Comparison of ENCODE assay signal across 8 cellular contexts in the genomic region with DNA sequence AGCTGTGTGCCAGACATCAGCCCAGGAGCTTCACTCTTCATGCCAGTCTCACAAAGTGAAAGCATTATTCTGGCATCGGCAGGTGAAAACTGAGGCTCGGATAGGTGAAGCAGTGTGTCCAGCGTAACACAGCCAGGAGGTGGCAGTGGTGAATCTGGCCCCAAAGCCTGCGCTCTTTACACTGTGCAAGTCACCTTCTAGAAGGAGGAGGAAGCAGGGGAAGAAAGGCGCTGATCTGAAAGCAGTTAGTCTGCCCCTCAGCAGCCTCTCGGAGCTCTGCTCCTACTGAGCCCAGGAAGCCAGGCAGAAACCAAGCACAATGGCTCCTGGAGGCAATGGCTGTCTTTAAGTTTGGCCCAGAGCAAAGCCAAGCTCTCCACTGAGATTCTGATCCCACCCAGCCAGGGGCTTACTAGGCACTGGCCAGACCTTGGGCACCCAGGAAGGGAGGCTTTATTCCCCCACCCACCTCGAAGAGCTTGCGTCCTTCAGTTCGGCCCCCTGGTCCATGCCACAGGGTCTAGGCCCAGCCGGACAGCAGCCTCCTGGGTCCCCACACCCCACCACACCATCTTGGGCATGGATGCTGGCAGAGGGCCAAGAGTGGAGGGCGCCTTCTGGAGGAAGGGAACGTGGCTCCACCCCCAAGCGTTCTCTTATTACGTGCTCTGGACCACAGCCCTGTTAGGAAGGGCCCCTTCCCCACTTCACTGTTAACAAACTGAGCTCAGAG.
DNase-seq lines count a peak whose midpoint lies in the region; ATAC-seq lines count a peak whose summit lies in the region.

No MANE protein-coding gene starts in this region.

- no peak overlapping the region for H3K4me3 Mint-ChIP-seq in effector memory CD8-positive, alpha-beta T cell

- H3K27ac Mint-ChIP-seq in effector memory CD8-positive, alpha-beta T cell, result no peak overlapping the region

- H3K27me3 Mint-ChIP-seq in effector memory CD8-positive, alpha-beta T cell, result peaks cover 27 to 74% of the 10 kb centered on the region in 2 donors

- peak; percentile 77 for DNase-seq in DMS153 (lab: John Stamatoyannopoulos, UW)
- DNase-seq in SW480 (ENCODE audit: low spot score), result peak; percentile 36
- peak; percentile 13 to 20 for DNase-seq in left colon
- DNase-seq in effector memory CD8-positive, alpha-beta T cell, result no peak
- no peak for DNase-seq in occipital lobe (lab: John Stamatoyannopoulos, UW)

- H3K4me1 Mint-ChIP-seq in effector memory CD8-positive, alpha-beta T cell (ENCODE audit: low read depth in 2 of 2), result peaks cover 0 to 10% of the 10 kb centered on the region in 2 donors

- intact Hi-C loops in left colon (cut with DNase I, micrococcal nuclease), result no loop called here

- H3K36me3 Mint-ChIP-seq in effector memory CD8-positive, alpha-beta T cell (ENCODE audit: insufficient read depth), result no peaks in the 10 kb centered on the region

- ATAC-seq in GM18519 (IDR thresholded peaks at IDR 0.05; ENCODE audit: low FRiP score, unreplicated experiment), result peak; percentile 69
- ATAC-seq in HG03469 (IDR thresholded peaks at IDR 0.05; ENCODE audit: unreplicated experiment), result peak; percentile 72
- ATAC-seq in left colon, result peak; percentile 66
- no peak for ATAC-seq in effector memory CD8-positive, alpha-beta T cell (replicated peaks)
- ATAC-seq in HG03354 (IDR thresholded peaks at IDR 0.05; ENCODE audit: poor library complexity, severe bottlenecking, unreplicated experiment), result no peak

- H3K9me3 Mint-ChIP-seq in effector memory CD8-positive, alpha-beta T cell, result no peaks in the 10 kb centered on the region

Comparison
In these comparisons a context has a peak if more than half of its experiments do, and no peak if none do; other contexts are left out.
1. DNase-seq: peak in DMS153 (single experiment), SW480 (single experiment) and left colon (2 of 2); none in effector memory CD8-positive, alpha-beta T cell (0 of 3) and occipital lobe (single experiment).
2. ATAC-seq: peak in GM18519 (single experiment), HG03469 (single experiment) and left colon (single experiment); none in effector memory CD8-positive, alpha-beta T cell (single experiment) and HG03354 (single experiment).